ENCODE assay signal across 19 cellular contexts in the genomic region with DNA sequence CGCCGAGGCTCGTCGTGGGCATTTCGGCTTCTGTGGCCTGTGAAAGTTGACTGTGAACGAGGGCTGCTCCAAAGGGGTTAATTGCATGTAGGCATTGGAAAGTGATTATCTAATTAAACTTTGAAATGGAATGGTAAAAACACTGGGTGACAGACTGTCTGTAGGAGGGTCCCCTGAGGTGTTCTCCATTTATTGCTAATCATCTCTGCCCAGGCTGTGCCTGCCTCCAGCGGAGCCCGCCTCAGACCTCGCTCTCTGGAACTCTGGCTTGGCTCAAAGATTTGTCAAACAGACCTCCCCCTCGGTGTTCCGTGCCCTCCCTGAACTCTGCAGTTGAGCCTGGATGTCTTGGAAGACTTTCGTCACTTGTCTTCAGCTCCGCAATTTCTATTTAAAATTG.
"Had no signal": no experiment of that assay in that cellular context is flagged by ENCODE, and none has a peak within 500 bp of the region (broad histone marks: within the 10 kb centered on the region; RNA-seq: fewer than 3 reads in every experiment).

No MANE protein-coding gene starts in this region.

- H3K9me3 ChIP-seq: MG63 had no signal

- H3K27me3 ChIP-seq: MG63 had no signal

- ATAC-seq: HepG2, SK-N-SH treated with all-trans-retinoic acid at 6 μM for 48 hours had no signal

- FAIRE-seq: HepG2, RCC 7860 had no signal

- H3K36me3 ChIP-seq: MG63 had no signal

- DNase-seq: IMR-90, Karpas-422, KG1, MG63, NCI-H1092, NCI-H1105 treated with DMSO at 0.1 percent for 48 hours, NCI-H1436, NCI-H187 treated with DMSO at 0.1 percent for 48 hours, NCI-H2029 treated with DMSO at 0.1 percent for 48 hours, NCI-H2171 treated with DMSO at 0.1 percent for 48 hours, NCI-H345, NCI-H446 treated with DMSO at 0.1 percent for 48 hours, NCI-H510A treated with DMSO at 0.1 percent for 48 hours, NCI-H526, RPMI8226, SHP77 had no signal

- H3K4me3 ChIP-seq: MG63 had no signal
